ENCODE assay signal across 1 cellular context in the genomic region with DNA sequence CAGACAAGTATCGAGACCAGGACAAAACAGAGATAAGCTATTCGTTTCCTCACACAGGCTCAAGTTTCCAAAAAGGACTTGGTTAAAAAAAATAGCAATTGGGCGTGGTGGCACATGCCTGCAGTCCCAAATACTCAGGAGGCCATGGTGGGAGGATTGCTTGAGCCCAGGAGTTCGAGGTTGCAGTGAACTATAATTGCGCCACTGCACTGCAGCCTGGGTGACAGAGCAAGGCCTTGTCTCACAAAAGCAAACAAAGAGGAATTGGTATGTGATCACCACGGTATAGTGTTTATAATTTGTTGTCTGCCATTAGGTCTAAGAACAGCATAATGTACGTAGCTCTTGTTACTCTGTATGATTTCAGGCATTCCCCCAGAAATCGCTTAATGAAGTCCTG.
TF ChIP-seq lines count a peak whose summit lies in the region.

No MANE protein-coding gene starts in this region.

TF ChIP-seq in GM23338, 12 proteins besides CTCF, POLR2A, EP300 and RAD21:
- TF ChIP-seq, protein P1, sequence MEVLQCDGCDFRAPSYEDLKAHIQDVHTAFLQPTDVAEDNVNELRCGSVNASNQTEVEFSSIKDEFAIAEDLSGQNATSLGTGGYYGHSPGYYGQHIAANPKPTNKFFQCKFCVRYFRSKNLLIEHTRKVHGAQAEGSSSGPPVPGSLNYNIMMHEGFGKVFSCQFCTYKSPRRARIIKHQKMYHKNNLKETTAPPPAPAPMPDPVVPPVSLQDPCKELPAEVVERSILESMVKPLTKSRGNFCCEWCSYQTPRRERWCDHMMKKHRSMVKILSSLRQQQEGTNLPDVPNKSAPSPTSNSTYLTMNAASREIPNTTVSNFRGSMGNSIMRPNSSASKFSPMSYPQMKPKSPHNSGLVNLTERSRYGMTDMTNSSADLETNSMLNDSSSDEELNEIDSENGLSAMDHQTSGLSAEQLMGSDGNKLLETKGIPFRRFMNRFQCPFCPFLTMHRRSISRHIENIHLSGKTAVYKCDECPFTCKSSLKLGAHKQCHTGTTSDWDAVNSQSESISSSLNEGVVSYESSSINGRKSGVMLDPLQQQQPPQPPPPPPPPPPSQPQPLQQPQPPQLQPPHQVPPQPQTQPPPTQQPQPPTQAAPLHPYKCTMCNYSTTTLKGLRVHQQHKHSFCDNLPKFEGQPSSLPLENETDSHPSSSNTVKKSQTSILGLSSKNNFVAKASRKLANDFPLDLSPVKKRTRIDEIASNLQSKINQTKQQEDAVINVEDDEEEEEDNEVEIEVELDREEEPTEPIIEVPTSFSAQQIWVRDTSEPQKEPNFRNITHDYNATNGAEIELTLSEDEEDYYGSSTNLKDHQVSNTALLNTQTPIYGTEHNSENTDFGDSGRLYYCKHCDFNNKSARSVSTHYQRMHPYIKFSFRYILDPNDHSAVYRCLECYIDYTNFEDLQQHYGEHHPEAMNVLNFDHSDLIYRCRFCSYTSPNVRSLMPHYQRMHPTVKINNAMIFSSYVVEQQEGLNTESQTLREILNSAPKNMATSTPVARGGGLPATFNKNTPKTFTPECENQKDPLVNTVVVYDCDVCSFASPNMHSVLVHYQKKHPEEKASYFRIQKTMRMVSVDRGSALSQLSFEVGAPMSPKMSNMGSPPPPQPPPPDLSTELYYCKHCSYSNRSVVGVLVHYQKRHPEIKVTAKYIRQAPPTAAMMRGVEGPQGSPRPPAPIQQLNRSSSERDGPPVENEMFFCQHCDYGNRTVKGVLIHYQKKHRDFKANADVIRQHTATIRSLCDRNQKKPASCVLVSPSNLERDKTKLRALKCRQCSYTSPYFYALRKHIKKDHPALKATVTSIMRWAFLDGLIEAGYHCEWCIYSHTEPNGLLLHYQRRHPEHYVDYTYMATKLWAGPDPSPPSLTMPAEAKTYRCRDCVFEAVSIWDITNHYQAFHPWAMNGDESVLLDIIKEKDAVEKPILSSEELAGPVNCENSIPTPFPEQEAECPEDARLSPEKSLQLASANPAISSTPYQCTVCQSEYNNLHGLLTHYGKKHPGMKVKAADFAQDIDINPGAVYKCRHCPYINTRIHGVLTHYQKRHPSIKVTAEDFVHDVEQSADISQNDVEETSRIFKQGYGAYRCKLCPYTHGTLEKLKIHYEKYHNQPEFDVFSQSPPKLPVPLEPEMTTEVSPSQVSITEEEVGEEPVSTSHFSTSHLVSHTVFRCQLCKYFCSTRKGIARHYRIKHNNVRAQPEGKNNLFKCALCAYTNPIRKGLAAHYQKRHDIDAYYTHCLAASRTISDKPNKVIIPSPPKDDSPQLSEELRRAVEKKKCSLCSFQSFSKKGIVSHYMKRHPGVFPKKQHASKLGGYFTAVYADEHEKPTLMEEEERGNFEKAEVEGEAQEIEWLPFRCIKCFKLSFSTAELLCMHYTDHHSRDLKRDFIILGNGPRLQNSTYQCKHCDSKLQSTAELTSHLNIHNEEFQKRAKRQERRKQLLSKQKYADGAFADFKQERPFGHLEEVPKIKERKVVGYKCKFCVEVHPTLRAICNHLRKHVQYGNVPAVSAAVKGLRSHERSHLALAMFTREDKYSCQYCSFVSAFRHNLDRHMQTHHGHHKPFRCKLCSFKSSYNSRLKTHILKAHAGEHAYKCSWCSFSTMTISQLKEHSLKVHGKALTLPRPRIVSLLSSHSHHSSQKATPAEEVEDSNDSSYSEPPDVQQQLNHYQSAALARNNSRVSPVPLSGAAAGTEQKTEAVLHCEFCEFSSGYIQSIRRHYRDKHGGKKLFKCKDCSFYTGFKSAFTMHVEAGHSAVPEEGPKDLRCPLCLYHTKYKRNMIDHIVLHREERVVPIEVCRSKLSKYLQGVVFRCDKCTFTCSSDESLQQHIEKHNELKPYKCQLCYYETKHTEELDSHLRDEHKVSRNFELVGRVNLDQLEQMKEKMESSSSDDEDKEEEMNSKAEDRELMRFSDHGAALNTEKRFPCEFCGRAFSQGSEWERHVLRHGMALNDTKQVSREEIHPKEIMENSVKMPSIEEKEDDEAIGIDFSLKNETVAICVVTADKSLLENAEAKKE (CRISPR knock-in tag; IDR thresholded peaks at IDR 0.05): no peak
TF ChIP-seq in GM23338: peak in this region for 0.
